In genomic region chr2:42449163-42450087, GRCh38 we compare ENCODE assay signal across 31 cellular contexts. TPM values are rescaled to one million over a fixed set of nuclear protein-coding genes. Genes with fewer than 3 reads are reported as not detected.
"Had no signal": no experiment of that assay in that cellular context is flagged by ENCODE, and none has a peak within 500 bp of the region (broad histone marks: within the 10 kb centered on the region; RNA-seq: fewer than 3 reads in every experiment).

No MANE protein-coding gene starts in this region.

- H3K27ac Mint-ChIP-seq: activated CD4-positive, alpha-beta memory T cell treated with anti-CD3 and anti-CD28 coated beads, Interleukin-2, amount 10 ng/mL, durations not matched to agents 7 days and 5 days; activated CD8-positive, alpha-beta memory T cell treated with anti-CD3 and anti-CD28 coated beads, Interleukin-2, amount 10 ng/mL, durations not matched to agents 7 days and 5 days; activated naive CD4-positive, alpha-beta T cell treated with anti-CD3 and anti-CD28 coated beads, Interleukin-2, amount 10 ng/mL, durations not matched to agents 7 days and 5 days; activated naive CD8-positive, alpha-beta T cell; activated naive CD8-positive, alpha-beta T cell treated with anti-CD3 and anti-CD28 coated beads, Interleukin-2, amount 50 U/mL, for 24 hours; brain had no signal

- H3K4me1 Mint-ChIP-seq: activated CD4-positive, alpha-beta memory T cell treated with anti-CD3 and anti-CD28 coated beads, Interleukin-2, amount 10 ng/mL, durations not matched to agents 7 days and 5 days; activated CD8-positive, alpha-beta memory T cell treated with anti-CD3 and anti-CD28 coated beads, Interleukin-2, amount 10 ng/mL, durations not matched to agents 7 days and 5 days; activated naive CD4-positive, alpha-beta T cell treated with anti-CD3 and anti-CD28 coated beads, Interleukin-2, amount 10 ng/mL, durations not matched to agents 7 days and 5 days; activated naive CD8-positive, alpha-beta T cell treated with anti-CD3 and anti-CD28 coated beads, Interleukin-2, amount 50 U/mL, for 24 hours; brain had no signal

- ATAC-seq: activated CD8-positive, alpha-beta memory T cell treated with anti-CD3 and anti-CD28 coated beads, Interleukin-2, amount 10 ng/mL, durations not matched to agents 7 days and 5 days; activated naive CD8-positive, alpha-beta T cell treated with anti-CD3 and anti-CD28 coated beads, Interleukin-2, amount 50 U/mL, for 24 hours; SK-N-SH treated with all-trans-retinoic acid at 6 μM for 48 hours had no signal

- H3K27me3 ChIP-seq: Peyer's patch had no signal

- H3K27me3 Mint-ChIP-seq: activated naive CD4-positive, alpha-beta T cell treated with anti-CD3 and anti-CD28 coated beads, Interleukin-2, amount 10 ng/mL, durations not matched to agents 7 days and 5 days; activated naive CD8-positive, alpha-beta T cell treated with anti-CD3 and anti-CD28 coated beads, Interleukin-2, amount 50 U/mL, for 24 hours; brain had no signal

- H3K4me3 ChIP-seq: Peyer's patch had no signal

- H3K36me3 ChIP-seq: Peyer's patch had no signal

- H3K4me3 Mint-ChIP-seq: activated CD4-positive, alpha-beta memory T cell treated with anti-CD3 and anti-CD28 coated beads, Interleukin-2, amount 10 ng/mL, durations not matched to agents 7 days and 5 days; activated CD8-positive, alpha-beta memory T cell treated with anti-CD3 and anti-CD28 coated beads, Interleukin-2, amount 10 ng/mL, durations not matched to agents 7 days and 5 days; activated naive CD4-positive, alpha-beta T cell treated with anti-CD3 and anti-CD28 coated beads, Interleukin-2, amount 10 ng/mL, durations not matched to agents 7 days and 5 days; activated naive CD8-positive, alpha-beta T cell; activated naive CD8-positive, alpha-beta T cell treated with anti-CD3 and anti-CD28 coated beads, Interleukin-2, amount 50 U/mL, for 24 hours; brain had no signal

- H3K9me3 Mint-ChIP-seq: activated CD4-positive, alpha-beta memory T cell treated with anti-CD3 and anti-CD28 coated beads, Interleukin-2, amount 10 ng/mL, durations not matched to agents 7 days and 5 days; activated naive CD4-positive, alpha-beta T cell treated with anti-CD3 and anti-CD28 coated beads, Interleukin-2, amount 10 ng/mL, durations not matched to agents 7 days and 5 days; activated naive CD8-positive, alpha-beta T cell treated with anti-CD3 and anti-CD28 coated beads, Interleukin-2, amount 50 U/mL, for 24 hours; brain had no signal

- DNase-seq: activated CD4-positive, alpha-beta memory T cell treated with anti-CD3 and anti-CD28 coated beads, Interleukin-2, amount 10 ng/mL, durations not matched to agents 7 days and 5 days; activated CD4-positive, alpha-beta T cell treated with anti-CD3 and anti-CD28 coated beads for 1 hour; activated CD4-positive, alpha-beta T cell treated with anti-CD3 and anti-CD28 coated beads for 48 hours; activated CD4-positive, CD25-positive, alpha-beta regulatory T cell; activated CD8-positive, alpha-beta memory T cell treated with anti-CD3 and anti-CD28 coated beads for 24 hours; activated CD8-positive, alpha-beta memory T cell treated with anti-CD3 and anti-CD28 coated beads, Interleukin-2, amount 10 ng/mL, durations not matched to agents 7 days and 5 days; activated CD8-positive, alpha-beta memory T cell treated with anti-CD3 and anti-CD28 coated beads, Interleukin-2, amount 50 U/mL, for 48 hours; activated effector memory CD4-positive, alpha-beta T cell treated with Interleukin-2 at 50 U/mL for 16 hours; activated naive CD4-positive, alpha-beta T cell treated with anti-CD3 and anti-CD28 coated beads, Interleukin-2, amount 10 ng/mL, durations not matched to agents 7 days and 5 days; activated naive CD8-positive, alpha-beta T cell treated with anti-CD3 and anti-CD28 coated beads, Interleukin-2, amount 50 U/mL, for 24 hours; activated T-cell treated with anti-CD3 and anti-CD28 coated beads, Interleukin-2, amount 50 U/mL, for 48 hours; central memory CD4-positive, alpha-beta T cell; NCI-H1105; NCI-H1417 treated with DMSO at 0.1 percent for 48 hours; NCI-H187 treated with DMSO at 0.1 percent for 48 hours; NCI-H2081; NCI-H2171 treated with DMSO at 0.1 percent for 48 hours; NCI-H2227 treated with DMSO at 0.1 percent for 48 hours; NCI-H446 treated with DMSO at 0.1 percent for 48 hours; NCI-H524 treated with DMSO at 0.1 percent for 48 hours; Peyer's patch; RPMI8226; SIG-M5; SW 1271; T-helper 1 cell; T-helper 2 cell; T-helper 9 cell had no signal

- H3K9me3 ChIP-seq: Peyer's patch had no signal

- H3K27ac ChIP-seq: Peyer's patch had no signal

- H3K36me3 Mint-ChIP-seq: activated CD8-positive, alpha-beta memory T cell treated with anti-CD3 and anti-CD28 coated beads, Interleukin-2, amount 10 ng/mL, durations not matched to agents 7 days and 5 days; activated naive CD4-positive, alpha-beta T cell treated with anti-CD3 and anti-CD28 coated beads, Interleukin-2, amount 10 ng/mL, durations not matched to agents 7 days and 5 days; activated naive CD8-positive, alpha-beta T cell; brain had no signal

- H3K4me1 ChIP-seq: Peyer's patch had no signal

RNA-seq across cellular contexts. Expression of gene KCNG3, which starts 44.4 kb away (rescaled TPM):
- total RNA-seq: activated CD4-positive, alpha-beta memory T cell treated with anti-CD3 and anti-CD28 coated beads, Interleukin-2, amount 10 ng/mL, durations not matched to agents 7 days and 5 days; activated CD8-positive, alpha-beta memory T cell treated with anti-CD3 and anti-CD28 coated beads, Interleukin-2, amount 10 ng/mL, durations not matched to agents 7 days and 5 days; bronchial epithelial cell had no signal
